ENCODE assay signal across 1 cellular context in genomic region chr1:71093938-71094337, GRCh38.
TF ChIP-seq lines count a peak whose summit lies in the region.

No MANE protein-coding gene starts in this region.

TF ChIP-seq in HepG2, 621 proteins besides CTCF, POLR2A, EP300 and RAD21 (continued from another document):
- no peak for TF ChIP-seq ZBTB39 (CRISPR knock-in tag; IDR thresholded peaks at IDR 0.05)
- peak; percentile 60 for TF ChIP-seq STAG1 (CRISPR knock-in tag; IDR thresholded peaks at IDR 0.05)
- TF ChIP-seq ZNF550 (CRISPR knock-in tag; IDR thresholded peaks at IDR 0.05; ENCODE audit: borderline replicate concordance), result no peak
